ENCODE assay signal across 16 cellular contexts in the genomic region with DNA sequence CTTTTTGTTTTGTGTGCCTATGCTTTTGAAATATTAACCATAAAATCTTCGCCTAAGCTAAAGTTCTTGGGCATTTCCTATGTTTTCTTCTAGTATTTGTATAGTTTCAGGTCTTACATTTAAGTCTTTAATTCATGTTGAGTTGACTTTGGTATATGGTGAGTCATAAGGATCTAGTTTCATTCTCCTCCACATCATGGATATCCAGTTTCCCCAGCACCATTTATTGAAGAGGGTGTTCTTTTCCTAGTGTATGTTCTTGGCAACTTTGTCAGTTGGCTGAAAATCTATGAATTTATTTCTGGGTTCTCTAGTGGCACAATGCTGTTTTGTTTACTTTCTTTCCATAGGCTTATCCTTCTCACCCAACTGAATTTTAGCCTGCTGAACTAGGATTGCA. TPM values are rescaled to one million over a fixed set of nuclear protein-coding genes. Genes with fewer than 3 reads are reported as not detected.
A peak's percentile ranks its signal among the peaks of the same experiment; 100 is the strongest.
DNase-seq lines count a peak whose midpoint lies in the region; ATAC-seq, FAIRE-seq and TF ChIP-seq lines count a peak whose summit lies in the region.
"Had no signal": no experiment of that assay in that cellular context is flagged by ENCODE, and none has a peak within 500 bp of the region (broad histone marks: within the 10 kb centered on the region; RNA-seq: fewer than 3 reads in every experiment).

No MANE protein-coding gene starts in this region.

- no peaks in the 10 kb centered on the region for H3K27me3 ChIP-seq in bronchial epithelial cell (ENCODE audit: control insufficient read depth, insufficient read depth, low read length)
- no peaks in the 10 kb centered on the region for H3K27me3 ChIP-seq in gastrocnemius medialis
- no peaks in the 10 kb centered on the region for H3K27me3 ChIP-seq in GM23248 (replicated peaks; ENCODE audit: insufficient read depth)

- no peaks in the 10 kb centered on the region for H3K79me2 ChIP-seq in GM23248 (ENCODE audit: insufficient read depth)

- H3K4me3 ChIP-seq in bronchial epithelial cell (ENCODE audit: low read depth, low read length) = no peak overlapping the region
- H3K4me3 ChIP-seq in gastrocnemius medialis = no peak overlapping the region
- H3K4me3 ChIP-seq in GM23248 = no peak overlapping the region

- no peaks in the 10 kb centered on the region; the same call in 1 of the 2 replicates for H3F3A ChIP-seq in GM23248 (ENCODE audit: insufficient read depth)

- no peak for FAIRE-seq in bronchial epithelial cell (lab: Jason Lieb, UNC)
- FAIRE-seq: HepG2 had no signal

- H3K36me3 ChIP-seq in bronchial epithelial cell (ENCODE audit: control insufficient read depth, insufficient read depth, low read length) (no peaks in the 10 kb centered on the region), gastrocnemius medialis (no peaks in the 10 kb centered on the region), GM23248 (ENCODE audit: low read depth) (no peaks in the 10 kb centered on the region; the same call in 1 of the 2 replicates)

- no peak overlapping the region for H2AFZ ChIP-seq in GM23248

- H3K4me1 ChIP-seq in gastrocnemius medialis (peaks cover 36 to 56% of the 10 kb centered on the region in 2 donors), GM23248 (ENCODE audit: insufficient read depth) (peaks cover 9% of the 10 kb centered on the region)

- H3K4me2 ChIP-seq in GM23248 (ENCODE audit: unreplicated experiment) = no peak overlapping the region

- WGBS in GM23248 (ENCODE audit: low coverage in 1 of 2, low lambda C conversion rate in 2 of 2, missing lambda C conversion rate in 2 of 2), 2 experiments = 85 to 88% methylated on average over 1 of the region's 1 CpG

- intact Hi-C loops in gastrocnemius medialis (cut with DNase I; ENCODE audit: low total_unique reads) (no loop called here), sciatic nerve (cut with DNase I) (no loop called here)

- no peak for TF ChIP-seq POLR2A in gastrocnemius medialis (IDR thresholded peaks at IDR 0.05)

- H3K9me2 ChIP-seq in GM23248 (ENCODE audit: insufficient read depth) = no peaks in the 10 kb centered on the region

- DNase-seq in NCI-H1092 treated with DMSO at 0.1 percent for 48 hours (lab: John Stamatoyannopoulos, UW) (peak; percentile 90), NCI-H2107 treated with DMSO at 0.1 percent for 48 hours (lab: John Stamatoyannopoulos, UW; ENCODE audit: unreplicated experiment) (peak; percentile 78), bronchial epithelial cell (ENCODE audit: low read depth) (peak; percentile 64), gastrocnemius medialis (no peak), dedifferentiated amniotic fluid mesenchymal stem cell (ENCODE audit: extremely low spot score) (no peak), sciatic nerve (ENCODE audit: low spot score) (no peak), GM23248 (no peak)
- DNase-seq: DMS 273 treated with DMSO at 0.1 percent for 48 hours, EL, HFFc6, Karpas-422, NCI-H1436 treated with DMSO at 0.1 percent for 48 hours, Right ventricle myocardium superior had no signal

- H4K20me1 ChIP-seq in GM23248 (ENCODE audit: insufficient read depth) = no peaks in the 10 kb centered on the region

- H3K27ac ChIP-seq in gastrocnemius medialis = peak overlapping the region in 1 of 4 donors; percentile 63
- no peak overlapping the region for H3K27ac ChIP-seq in GM23248

- in situ Hi-C loops in gastrocnemius medialis (cut with MboI; ENCODE audit: low sequenced_read_pairs in 4 of 4) = no loop called here
- in situ Hi-C loops in GM23248 (cut with MboI) = no loop called here

- ATAC-seq in gastrocnemius medialis (peak; percentile 70 to 98), sciatic nerve (no peak)
- ATAC-seq: HepG2, Panc1, SK-N-SH treated with all-trans-retinoic acid at 6 μM for 48 hours had no signal

- TF ChIP-seq CTCF in bronchial epithelial cell (IDR thresholded peaks at IDR 0.05; ENCODE audit: insufficient read depth, low read length, severe bottlenecking) = no peak
- TF ChIP-seq CTCF in gastrocnemius medialis (IDR thresholded peaks at IDR 0.05 in 4 of 5, conservative IDR thresholded peaks at IDR 0.05 in 1 of 5) = no peak

- H3K9ac ChIP-seq in GM23248 = no peak overlapping the region

- H3K9me3 ChIP-seq in gastrocnemius medialis = no peaks in the 10 kb centered on the region
- H3K9me3 ChIP-seq in GM23248 (ENCODE audit: low read depth) = no peaks in the 10 kb centered on the region

RNA-seq across cellular contexts. Expression of gene CTSC, which starts 49.0 kb away (rescaled TPM):
- total RNA-seq in bronchial epithelial cell (72.1 and 80.8 TPM in 2 replicates), gastrocnemius medialis (10 to 100 TPM in 3 of 4 donors, 1 to 10 TPM in 1; 7.0 to 16.7 (median 13.5) TPM), sciatic nerve (85.2 TPM)
- 43.6 and 47.6 TPM in 2 replicates for total RNA-seq in GM23248 (2014; rRNA removed; shearing (Covaris generic))
- polyA plus RNA-seq in GM23248 (2016; fragmentation: Nextera tagmentation; extraction: Ambion mirVana) = 45.4 and 46.0 TPM in 2 replicates

Comparison
In these comparisons a context has a peak if more than half of its experiments do, and no peak if none do; other contexts are left out.
1. DNase-seq: peak in NCI-H1092 treated with DMSO at 0.1 percent for 48 hours (single experiment), NCI-H2107 treated with DMSO at 0.1 percent for 48 hours (single experiment) and bronchial epithelial cell (single experiment); none in gastrocnemius medialis (0 of 2), dedifferentiated amniotic fluid mesenchymal stem cell (single experiment), sciatic nerve (single experiment) and GM23248 (single experiment).